In the genomic region with DNA sequence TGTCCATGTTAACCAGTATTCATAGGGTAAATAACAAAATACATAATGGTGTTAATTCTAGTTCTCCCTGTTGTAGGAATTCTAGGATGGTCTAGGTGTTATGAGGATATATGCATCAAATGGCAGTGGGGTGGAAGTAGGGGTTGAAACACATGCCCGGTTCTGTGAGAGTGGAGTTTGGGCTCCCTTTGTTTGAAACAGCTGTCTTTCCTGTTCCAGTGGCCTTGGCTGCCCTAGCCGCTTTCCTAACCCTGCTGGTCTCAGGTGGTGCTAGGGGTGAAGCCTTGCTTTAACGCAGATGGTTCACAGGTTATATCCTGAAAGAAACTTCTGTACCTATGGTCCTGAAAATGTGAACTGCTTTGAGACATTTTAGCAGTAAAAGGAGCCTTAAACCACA, we compare ENCODE assay signal across 23 cellular contexts. TPM values are rescaled to one million over a fixed set of nuclear protein-coding genes. Genes with fewer than 3 reads are reported as not detected.
"Had no signal": no experiment of that assay in that cellular context is flagged by ENCODE, and none has a peak within 500 bp of the region (broad histone marks: within the 10 kb centered on the region; RNA-seq: fewer than 3 reads in every experiment).

No MANE protein-coding gene starts in this region.

- FAIRE-seq: HepG2 had no signal

- ATAC-seq: HepG2, Panc1, PC-3, SK-N-SH treated with all-trans-retinoic acid at 6 μM for 48 hours had no signal

- H3K4me3 ChIP-seq: MG63, SJCRH30 had no signal

- DNase-seq: IMR-90; Karpas-422; KG1; MG63; NCI-H1092; NCI-H1105 treated with DMSO at 0.1 percent for 48 hours; NCI-H1417 treated with DMSO at 0.1 percent for 48 hours; NCI-H146; NCI-H1694 treated with DMSO at 0.1 percent for 48 hours; NCI-H1930; NCI-H2081; NCI-H2227 treated with DMSO at 0.1 percent for 48 hours; NCI-H526 treated with DMSO at 0.1 percent for 48 hours; NCI-H748 treated with DMSO at 0.1 percent for 48 hours; NK-92 treated with Interleukin-12 subunit alpha and Interleukin-12 subunit beta, amount 100 ng/mL, for 24 hours; PC-3; SHP77 treated with DMSO at 0.1 percent for 48 hours; SJCRH30; T-helper 1 cell had no signal

RNA-seq across cellular contexts. Expression of a gene that starts 38.3 kb away (rescaled TPM):
- total RNA-seq: OCI-LY7 had no signal
